In genomic region chr4:38184404-38184803, GRCh38 we compare ENCODE assay signal across 17 cellular contexts.
A peak's percentile ranks its signal among the peaks of the same experiment; 100 is the strongest.
DNase-seq lines count a peak whose midpoint lies in the region; FAIRE-seq and TF ChIP-seq lines count a peak whose summit lies in the region.
"Had no signal": no experiment of that assay in that cellular context is flagged by ENCODE, and none has a peak within 500 bp of the region (broad histone marks: within the 10 kb centered on the region; RNA-seq: fewer than 3 reads in every experiment).

No MANE protein-coding gene starts in this region.

- H3K27ac ChIP-seq in osteoblast (ENCODE audit: low read depth, low read length), result no peak overlapping the region
- H3K27ac ChIP-seq in kidney (ENCODE audit: low read depth in 2 of 2, low read length in 2 of 2), result no peak overlapping the region
- H3K27ac ChIP-seq: epithelial cell of prostate, spleen had no signal

- H3K36me3 ChIP-seq in osteoblast (ENCODE audit: insufficient read depth, low read length) (no peaks in the 10 kb centered on the region), kidney (ENCODE audit: control insufficient read depth in 1 of 2, insufficient read depth in 2 of 2, low read length in 2 of 2) (no peaks in the 10 kb centered on the region)
- H3K36me3 ChIP-seq: spleen had no signal

- H3K4me1 ChIP-seq in osteoblast (ENCODE audit: insufficient read depth, low read length) (peaks cover 17% of the 10 kb centered on the region), kidney (ENCODE audit: control insufficient read depth in 1 of 2, insufficient read depth in 1 of 2, low read depth in 1 of 2, low read length in 2 of 2) (peaks cover 3 to 9% of the 10 kb centered on the region in 2 donors)

- no peak for FAIRE-seq in kidney (lab: Jason Lieb, UNC)
- FAIRE-seq: H54, HTR-8/SVneo had no signal

- no peak for TF ChIP-seq POLR2A in NB4 (IDR thresholded peaks at IDR 0.05; ENCODE audit: extremely low read depth, insufficient read length)

- no peak overlapping the region for H3K4me2 ChIP-seq in osteoblast (ENCODE audit: insufficient read depth, low read length)

- TF ChIP-seq CTCF in GM12873 (IDR thresholded peaks at IDR 0.05; ENCODE audit: insufficient read depth, low read depth, low read length, missing control alignments), result peak; percentile 46
- peak; percentile 21 for TF ChIP-seq CTCF in NB4 (IDR thresholded peaks at IDR 0.05; ENCODE audit: low read depth, low read length)
- TF ChIP-seq CTCF in osteoblast (IDR thresholded peaks at IDR 0.05; ENCODE audit: extremely low read depth, low read depth, low read length), result peak; percentile 32
- no peak for TF ChIP-seq CTCF in kidney (IDR thresholded peaks at IDR 0.05; ENCODE audit: borderline replicate concordance, extremely low read depth, insufficient read depth)

- no peaks in the 10 kb centered on the region for H4K20me1 ChIP-seq in osteoblast (ENCODE audit: insufficient read depth, low read length)

- H2AFZ ChIP-seq in osteoblast (ENCODE audit: low read length), result no peak overlapping the region

- H3K79me2 ChIP-seq in osteoblast (ENCODE audit: insufficient read depth, low read length), result no peaks in the 10 kb centered on the region

- H3K9ac ChIP-seq in kidney (ENCODE audit: low read length in 2 of 2), result no peak overlapping the region

- H3K9me3 ChIP-seq in osteoblast (ENCODE audit: low read depth, low read length) (no peaks in the 10 kb centered on the region), kidney (ENCODE audit: control insufficient read depth in 1 of 2, low read length in 2 of 2) (no peaks in the 10 kb centered on the region)
- H3K9me3 ChIP-seq: spleen had no signal

- intact Hi-C loops in kidney (cut with DNase I), result no loop called here

- H3K4me3 ChIP-seq in NB4 (ENCODE audit: low read depth, low read length) (no peak overlapping the region), osteoblast (ENCODE audit: insufficient read depth, low read length) (no peak overlapping the region), kidney (ENCODE audit: low read length in 2 of 2) (no peak overlapping the region)
- H3K4me3 ChIP-seq: spleen had no signal

- H3K27me3 ChIP-seq in osteoblast (ENCODE audit: insufficient read depth, low read length), result no peaks in the 10 kb centered on the region
- H3K27me3 ChIP-seq: spleen had no signal

- DNase-seq in NB4 (ENCODE audit: low read depth), result peak; percentile 25
- DNase-seq in dermis blood vessel endothelial cell, result peak; percentile 28
- DNase-seq in osteoblast (ENCODE audit: insufficient read length, low spot score, missing footprints), result no peak
- DNase-seq in activated naive CD4-positive, alpha-beta T cell (lab: John Stamatoyannopoulos, UW), result no peak
- no peak for DNase-seq in NCI-H1436 (lab: John Stamatoyannopoulos, UW)
- DNase-seq in kidney, result no peak
- DNase-seq: activated CD8-positive, alpha-beta T cell treated with anti-CD3 and anti-CD28 coated beads for 36 hours; activated gamma-delta T cell; NCI-H1694; NCI-H526 treated with DMSO at 0.1 percent for 48 hours; nucleus accumbens; SHP77; spleen had no signal

Comparison
In these comparisons a context has a peak if more than half of its experiments do, and no peak if none do; other contexts are left out.
1. DNase-seq: peak in NB4 (single experiment) and dermis blood vessel endothelial cell (single experiment); none in osteoblast (single experiment), activated naive CD4-positive, alpha-beta T cell (0 of 4), NCI-H1436 (single experiment) and kidney (single experiment).